In genomic region chr21:42112857-42113256, GRCh38 we compare ENCODE assay signal across 13 cellular contexts. TPM values are rescaled to one million over a fixed set of nuclear protein-coding genes. Genes with fewer than 3 reads are reported as not detected.
A peak's percentile ranks its signal among the peaks of the same experiment; 100 is the strongest.
DNase-seq lines count a peak whose midpoint lies in the region; ATAC-seq lines count a peak whose summit lies in the region.
"Had no signal": no experiment of that assay in that cellular context is flagged by ENCODE, and none has a peak within 500 bp of the region (broad histone marks: within the 10 kb centered on the region; RNA-seq: fewer than 3 reads in every experiment).

No MANE protein-coding gene starts in this region.

- no peak for ATAC-seq in GM19328 (IDR thresholded peaks at IDR 0.05; ENCODE audit: unreplicated experiment)

- peak; percentile 68 for DNase-seq in EH (ENCODE audit: low read depth)
- DNase-seq in NCI-H69 (lab: John Stamatoyannopoulos, UW) = peak; percentile 64
- peak; percentile 76 for DNase-seq in cerebellar cortex (ENCODE audit: low spot score)
- peak; percentile 39 for DNase-seq in left kidney (ENCODE audit: low read depth, low spot score)
- DNase-seq in occipital lobe (lab: John Stamatoyannopoulos, UW) = no peak
- DNase-seq in NCI-H128 (lab: John Stamatoyannopoulos, UW; ENCODE audit: unreplicated experiment) = no peak
- no peak for DNase-seq in stimulated activated CD4-positive, alpha-beta T cell treated with anti-CD3 and anti-CD28 coated beads, Interleukin-2, amount 100 ng/mL, for 48 hours
- DNase-seq: activated CD4-positive, alpha-beta T cell treated with anti-CD3 and anti-CD28 coated beads, Interleukin-2, amount 50 U/mL, for 1 hour; DMS153; HCEC 1CT; NCI-H1436 treated with DMSO at 0.1 percent for 48 hours had no signal

RNA-seq across cellular contexts. Expression of gene UMODL1, which starts 41.7 kb away (rescaled TPM):
- total RNA-seq in occipital lobe = not detected
- total RNA-seq: kidney epithelial cell had no signal

Comparison
In these comparisons a context has a peak if more than half of its experiments do, and no peak if none do; other contexts are left out.
1. DNase-seq: peak in EH (single experiment), NCI-H69 (single experiment), cerebellar cortex (single experiment) and left kidney (single experiment); none in occipital lobe (single experiment), NCI-H128 (single experiment) and stimulated activated CD4-positive, alpha-beta T cell treated with anti-CD3 and anti-CD28 coated beads, Interleukin-2, amount 100 ng/mL, for 48 hours (0 of 2).